1 cellular context compared by ENCODE assay signal in the genomic region with DNA sequence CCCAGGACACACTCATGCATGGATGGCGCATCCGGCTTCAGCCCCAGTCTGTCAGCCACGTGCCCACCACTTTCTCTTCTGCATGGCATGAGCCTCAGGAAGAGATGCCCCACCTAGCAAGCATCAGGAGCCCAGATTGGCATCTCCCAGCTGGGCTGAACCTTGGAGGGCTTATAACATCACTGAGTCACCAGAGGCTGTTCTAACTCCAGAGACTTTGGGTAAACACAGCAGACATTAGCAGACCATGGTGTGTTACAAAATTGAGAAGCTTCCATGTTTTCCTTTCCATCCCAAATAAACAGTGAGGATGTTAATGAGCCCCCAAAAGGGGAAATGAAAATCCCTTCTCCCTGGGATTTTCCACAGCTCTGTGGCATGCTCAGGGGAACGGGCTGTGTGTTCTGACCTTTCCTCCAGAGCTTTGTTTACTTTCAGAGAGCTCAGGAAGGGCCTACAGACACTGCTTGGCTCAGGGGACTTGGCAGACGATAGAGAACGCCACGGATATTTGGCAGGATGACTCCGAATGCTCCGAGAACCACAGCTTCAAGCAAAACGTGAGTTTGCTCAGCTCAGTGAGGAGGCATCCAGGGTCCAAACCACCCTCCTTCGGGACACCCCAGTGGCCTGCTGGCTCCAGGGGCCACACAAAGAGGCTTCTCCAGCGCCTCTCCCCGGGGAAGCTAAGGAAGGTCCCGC.
A peak's percentile ranks its signal among the peaks of the same experiment; 100 is the strongest.
TF ChIP-seq lines count a peak whose summit lies in the region.

No MANE protein-coding gene starts in this region.

TF ChIP-seq in IMR-90, 13 proteins besides CTCF, POLR2A, EP300 and RAD21:
- no peak for TF ChIP-seq MAFK (IDR thresholded peaks at IDR 0.05; ENCODE audit: low read depth, low read length)
- TF ChIP-seq FOS (IDR thresholded peaks at IDR 0.05; ENCODE audit: low read depth, low read length) = 0 out of 2 replicates have a peak, but pooled peaks have one; percentile 15
